7 cellular contexts compared by ENCODE assay signal in the genomic region with DNA sequence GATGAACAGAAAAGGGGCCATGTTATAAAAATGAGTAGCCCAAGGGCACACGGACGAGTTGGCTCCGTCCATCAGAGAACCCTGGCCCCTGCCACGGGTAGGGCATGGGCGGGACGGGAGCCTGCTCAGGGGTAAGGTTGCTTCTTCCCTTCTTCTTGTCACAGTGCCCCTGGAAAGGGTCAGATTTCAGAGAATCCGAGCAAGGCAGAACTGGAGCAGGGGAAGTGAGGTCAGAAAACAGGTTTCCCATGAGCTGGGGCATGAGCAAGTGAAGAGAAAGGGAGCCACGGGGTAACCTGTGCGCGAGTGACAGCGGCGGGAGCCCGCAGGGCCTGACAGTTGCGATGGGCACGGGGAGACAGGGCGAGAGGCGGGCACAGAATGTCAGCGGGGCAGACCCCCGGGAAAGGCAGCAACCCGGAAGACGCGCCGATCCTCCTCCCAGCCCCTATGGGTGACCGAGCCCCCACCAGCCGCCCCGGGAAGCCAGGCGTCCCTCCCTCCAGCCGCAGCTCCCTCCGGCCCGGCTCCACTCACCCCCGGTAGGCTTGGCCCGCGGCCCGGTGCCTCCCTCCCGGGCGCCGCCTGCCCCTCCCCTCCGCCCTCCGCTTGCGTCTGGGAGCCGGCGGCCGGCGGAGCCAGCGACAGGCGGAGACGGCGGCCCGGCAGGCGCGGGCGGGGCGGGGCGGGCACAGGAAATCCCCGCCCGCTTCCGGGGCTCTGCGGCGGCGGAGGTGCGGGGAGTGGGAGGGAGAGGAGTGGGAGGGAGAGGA. TPM values are rescaled to one million over a fixed set of nuclear protein-coding genes. Genes with fewer than 3 reads are reported as not detected.
DNase-seq lines count a peak whose midpoint lies in the region; ATAC-seq, FAIRE-seq and TF ChIP-seq lines count a peak whose summit lies in the region.

Gene ZNF641 (minus strand): TSS at position 671 of the 773 bp plus-strand sequence. CDS start 2,829 bp downstream, outside the sequence.

- DNase-seq in GM18507 (ENCODE audit: extremely low spot score, insufficient read length, low read depth) (peak; percentile 54), NCI-H146 (lab: John Stamatoyannopoulos, UW) (peak; percentile 85), T47D (ENCODE audit: low read depth in 1 of 2, low spot score in 1 of 2) (peak; percentile 79 to 87), iPS-NIHi7 (ENCODE audit: extremely low spot score) (peak; percentile 89), smooth muscle cell (lab: John Stamatoyannopoulos, UW; ENCODE audit: unreplicated experiment) (peak; percentile 36)

- TF ChIP-seq CTCF in VCaP (conservative IDR thresholded peaks at IDR 0.05) (no peak), smooth muscle cell (IDR thresholded peaks at IDR 0.05; ENCODE audit: borderline replicate concordance, insufficient read depth, poor library complexity, severe bottlenecking) (no peak)

- WGBS in smooth muscle cell (ENCODE audit: low lambda C conversion rate), result 3% methylated on average over 16 of the region's 61 CpGs

- H3K4me2 ChIP-seq in smooth muscle cell, result peak within 1 kb of the TSS; percentile 88

- H3K4me1 ChIP-seq in smooth muscle cell (ENCODE audit: low read depth), result peaks cover 15% of the 10 kb centered on the region

- no peaks in the 10 kb centered on the region for H3K36me3 ChIP-seq in smooth muscle cell (ENCODE audit: low read depth)

- in situ Hi-C loops in T47D (cut with HindIII; ENCODE audit: low pct_unique_long_range_greater_than_20kb, low sequenced_read_pairs), result no loop called here

- H3F3A ChIP-seq in smooth muscle cell (ENCODE audit: low read depth), result peaks cover 23% of the 10 kb centered on the region

- H3K79me2 ChIP-seq in smooth muscle cell (ENCODE audit: low read depth), result peaks cover 38% of the 10 kb centered on the region

- H3K9ac ChIP-seq in smooth muscle cell (ENCODE audit: low read depth), result peak within 1 kb of the TSS; percentile 88

- H2AFZ ChIP-seq in smooth muscle cell (ENCODE audit: low read depth), result peak within 1 kb of the TSS; percentile 83

- H3K4me3 ChIP-seq in smooth muscle cell, result peak within 1 kb of the TSS; percentile 72

- H3K27ac ChIP-seq in VCaP (peak within 1 kb of the TSS; percentile 91), smooth muscle cell (ENCODE audit: low read depth) (peak within 1 kb of the TSS; percentile 92)

- no peaks in the 10 kb centered on the region for H3K9me3 ChIP-seq in smooth muscle cell (replicated peaks; ENCODE audit: low read depth)

- peak; percentile 55 for FAIRE-seq in GM18507 (lab: Jason Lieb, UNC)

- ATAC-seq in HG02759 (IDR thresholded peaks at IDR 0.05; ENCODE audit: unreplicated experiment), result peak; percentile 92

- H3K27me3 ChIP-seq in smooth muscle cell (ENCODE audit: low read depth), result no peaks in the 10 kb centered on the region

- no peaks in the 10 kb centered on the region for H4K20me1 ChIP-seq in smooth muscle cell (ENCODE audit: low read depth)

RNA-seq across cellular contexts. Expression of gene ZNF641, which starts in this region (rescaled TPM):
- total RNA-seq in smooth muscle cell, result 28.1 and 61.4 TPM in 2 replicates
- polyA plus RNA-seq in smooth muscle cell, result 19.4 and 22.6 TPM in 2 replicates

Comparison
In these comparisons a context has a peak if more than half of its experiments do, and no peak if none do; other contexts are left out.
1. Peak in every context shown above with its lines: DNase-seq, ATAC-seq, H3K4me3 ChIP-seq and H3K27ac ChIP-seq.
2. DNase-seq: peak in every context shown above with its lines; median percentile 89 in iPS-NIHi7; 85 in NCI-H146; 83 in T47D; 54 in GM18507; 36 in smooth muscle cell.